In the genomic region with DNA sequence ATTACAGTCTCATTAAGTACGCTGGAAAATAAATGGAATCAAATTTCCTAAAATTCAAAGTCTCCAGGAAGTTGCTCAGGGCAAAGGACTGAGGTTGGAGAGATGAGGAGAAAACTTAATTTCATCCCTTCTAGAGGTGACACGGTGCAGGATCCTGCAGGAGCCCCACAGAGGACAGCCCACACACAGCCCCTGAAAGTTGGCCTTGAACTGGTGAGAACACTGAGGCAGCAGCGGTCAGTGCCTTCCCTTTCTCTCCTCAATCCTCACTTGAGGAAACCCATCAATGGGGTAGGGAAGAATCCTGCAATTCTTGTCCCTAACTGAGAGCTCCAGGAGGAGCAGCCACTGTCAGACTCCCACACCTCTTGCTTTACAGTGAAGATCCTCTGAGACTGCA, we compare ENCODE assay signal across 37 cellular contexts. TPM values are rescaled to one million over a fixed set of nuclear protein-coding genes. Genes with fewer than 3 reads are reported as not detected.
DNase-seq lines count a peak whose midpoint lies in the region; TF ChIP-seq lines count a peak whose summit lies in the region.
"Had no signal": no experiment of that assay in that cellular context is flagged by ENCODE, and none has a peak within 500 bp of the region (broad histone marks: within the 10 kb centered on the region; RNA-seq: fewer than 3 reads in every experiment).

No MANE protein-coding gene starts in this region.

- TF ChIP-seq EP300 in esophagus muscularis mucosa (IDR thresholded peaks at IDR 0.05) = no peak

- no peak overlapping the region for H3K4me2 ChIP-seq in parathyroid adenoma (ENCODE audit: low read length)
- H3K4me2 ChIP-seq: A549; BLaER1; BLaER1 treated with 17β-estradiol and CSF1 and Interleukin-3, amounts not matched to agents 10 nM and 100 nM had no signal

- intact Hi-C loops in esophagus muscularis mucosa (cut with DNase I) = no loop called here

- H3K9me3 ChIP-seq in esophagus muscularis mucosa = no peaks in the 10 kb centered on the region
- H3K9me3 ChIP-seq in parathyroid adenoma (ENCODE audit: control insufficient read depth, low read length) = no peaks in the 10 kb centered on the region
- H3K9me3 ChIP-seq: A549; BE2C; BLaER1; BLaER1 treated with 17β-estradiol and CSF1 and Interleukin-3, amounts not matched to agents 10 nM and 100 nM; Caco-2 had no signal

- H2AFZ ChIP-seq in parathyroid adenoma = peak overlapping the region; percentile 69

- no peaks in the 10 kb centered on the region for H3K79me2 ChIP-seq in parathyroid adenoma

- no peaks in the 10 kb centered on the region for H3K36me3 Mint-ChIP-seq in osteocyte (ENCODE audit: unreplicated experiment)
- H3K36me3 Mint-ChIP-seq: CD14-positive monocyte; CD4-positive, alpha-beta memory T cell; CD4-positive, CD25-positive, alpha-beta regulatory T cell; CD8-positive, alpha-beta T cell had no signal

- no peak overlapping the region for H3K27ac ChIP-seq in esophagus muscularis mucosa (replicated peaks in 1 of 4)
- H3K27ac ChIP-seq in parathyroid adenoma = peak overlapping the region; percentile 88
- H3K27ac ChIP-seq: 22Rv1; A549; BLaER1; BLaER1 treated with 17β-estradiol and CSF1 and Interleukin-3, amounts not matched to agents 10 nM and 100 nM; C4-2B had no signal

- H3K9ac ChIP-seq in parathyroid adenoma = no peak overlapping the region
- H3K9ac ChIP-seq: BLaER1; BLaER1 treated with 17β-estradiol and CSF1 and Interleukin-3, amounts not matched to agents 10 nM and 100 nM had no signal

- H3K36me3 ChIP-seq in esophagus muscularis mucosa (no peaks in the 10 kb centered on the region), parathyroid adenoma (ENCODE audit: control insufficient read depth, insufficient read depth, low read length) (no peaks in the 10 kb centered on the region)
- H3K36me3 ChIP-seq: BE2C; BLaER1; BLaER1 treated with 17β-estradiol and CSF1 and Interleukin-3, amounts not matched to agents 10 nM and 100 nM had no signal

- TF ChIP-seq POLR2A in esophagus muscularis mucosa (IDR thresholded peaks at IDR 0.05; ENCODE audit: low read depth) = no peak

- H3K4me1 Mint-ChIP-seq in osteocyte (ENCODE audit: unreplicated experiment) = no peaks in the 10 kb centered on the region

- peaks cover 28% of the 10 kb centered on the region for H3K27me3 Mint-ChIP-seq in osteocyte (ENCODE audit: unreplicated experiment)

- no peak overlapping the region for H3K27ac Mint-ChIP-seq in osteocyte (ENCODE audit: unreplicated experiment)
- H3K27ac Mint-ChIP-seq: B cell; CD4-positive, alpha-beta memory T cell; CD4-positive, alpha-beta T cell; CD4-positive, CD25-positive, alpha-beta regulatory T cell; CD8-positive, alpha-beta T cell had no signal

- peaks cover 4 to 13% (median 12%) of the 10 kb centered on the region in 4 donors for H3K4me1 ChIP-seq in esophagus muscularis mucosa
- peaks cover 38% of the 10 kb centered on the region for H3K4me1 ChIP-seq in parathyroid adenoma
- H3K4me1 ChIP-seq: A549, BE2C, Caco-2 had no signal

- DNase-seq in NCI-H2107 treated with DMSO at 0.1 percent for 48 hours (lab: John Stamatoyannopoulos, UW; ENCODE audit: unreplicated experiment) (peak; percentile 21), NCI-H2107 (lab: John Stamatoyannopoulos, UW) (no peak), esophagus muscularis mucosa (ENCODE audit: extremely low spot score) (peak; percentile 53), osteocyte (ENCODE audit: extremely low spot score, unreplicated experiment) (peak; percentile 53), NCI-H1092 (lab: John Stamatoyannopoulos, UW) (no peak), NCI-H1092 treated with DMSO at 0.1 percent for 48 hours (lab: John Stamatoyannopoulos, UW) (no peak), NCI-H128 (lab: John Stamatoyannopoulos, UW; ENCODE audit: unreplicated experiment) (no peak)
- DNase-seq: 8988T; ACHN; AML-193; BE2C; C1 segment of cervical spinal cord; Caco-2; Calu3; CD4-positive, alpha-beta memory T cell; CD4-positive, alpha-beta T cell; CD4-positive, CD25-positive, alpha-beta regulatory T cell; CD8-positive, alpha-beta memory T cell; CD8-positive, alpha-beta T cell; COR-L47; DMS 273 treated with DMSO at 0.1 percent for 48 hours; DMS153; DMS53; DMS79; DMS79 treated with DMSO at 0.1 percent for 48 hours; DND-41; EL had no signal

- peaks cover 0 to 4% (median 0%) of the 10 kb centered on the region in 4 donors for H3K27me3 ChIP-seq in esophagus muscularis mucosa
- H3K27me3 ChIP-seq in parathyroid adenoma (ENCODE audit: control insufficient read depth, insufficient read depth, low read length) = no peaks in the 10 kb centered on the region
- H3K27me3 ChIP-seq: BE2C; BLaER1; BLaER1 treated with 17β-estradiol and CSF1 and Interleukin-3, amounts not matched to agents 10 nM and 100 nM had no signal

- 79% methylated on average over 3 of the region's 3 CpGs for WGBS in esophagus muscularis mucosa

- H3K4me3 Mint-ChIP-seq in osteocyte (ENCODE audit: unreplicated experiment) = no peak overlapping the region
- H3K4me3 Mint-ChIP-seq: B cell; CD14-positive monocyte; CD4-positive, alpha-beta memory T cell; CD4-positive, alpha-beta T cell; CD4-positive, CD25-positive, alpha-beta regulatory T cell; CD8-positive, alpha-beta memory T cell; CD8-positive, alpha-beta T cell had no signal

- TF ChIP-seq CTCF in esophagus muscularis mucosa (IDR thresholded peaks at IDR 0.05) (no peak), osteocyte (IDR thresholded peaks at IDR 0.05) (no peak), parathyroid adenoma (IDR thresholded peaks at IDR 0.05) (no peak)

- H3K4me3 ChIP-seq in esophagus muscularis mucosa = no peak overlapping the region
- H3K4me3 ChIP-seq in parathyroid adenoma (ENCODE audit: low read depth, low read length) = no peak overlapping the region
- H3K4me3 ChIP-seq: A549; BLaER1; BLaER1 treated with 17β-estradiol and CSF1 and Interleukin-3, amounts not matched to agents 10 nM and 100 nM had no signal

- H3K9me3 Mint-ChIP-seq in osteocyte (ENCODE audit: unreplicated experiment) = no peaks in the 10 kb centered on the region
- H3K9me3 Mint-ChIP-seq: CD4-positive, alpha-beta memory T cell; CD4-positive, alpha-beta T cell; CD8-positive, alpha-beta T cell had no signal

RNA-seq across cellular contexts. Expression of a gene that starts 37.5 kb away (rescaled TPM):
- total RNA-seq in esophagus muscularis mucosa (under 1 TPM in 2 of 4 donors, not detected in 2; 0.13 to 0.50 TPM), osteocyte (not detected in 2 replicates)
- total RNA-seq: A172; B cell; Caco-2; Calu3; CD4-positive, alpha-beta memory T cell; CD4-positive, alpha-beta T cell; CD4-positive, CD25-positive, alpha-beta regulatory T cell; CD8-positive, alpha-beta memory T cell; Daoy had no signal

Comparison
In these comparisons a context has a peak if more than half of its experiments do, and no peak if none do; other contexts are left out.
1. DNase-seq: peak in NCI-H2107 treated with DMSO at 0.1 percent for 48 hours (single experiment), esophagus muscularis mucosa (single experiment) and osteocyte (single experiment); none in NCI-H2107 (single experiment), NCI-H1092 (single experiment), NCI-H1092 treated with DMSO at 0.1 percent for 48 hours (single experiment) and NCI-H128 (single experiment).